In genomic region chr2:240604291-240604938, GRCh38 we compare ENCODE assay signal across 8 cellular contexts. TPM values are rescaled to one million over a fixed set of nuclear protein-coding genes. Genes with fewer than 3 reads are reported as not detected.
DNase-seq lines count a peak whose midpoint lies in the region; ATAC-seq and TF ChIP-seq lines count a peak whose summit lies in the region.

No MANE protein-coding gene starts in this region.

- H3K9ac ChIP-seq in duodenal mucosa (ENCODE audit: low read depth in 1 of 2, low read length in 2 of 2), result peak overlapping the region; percentile 63 to 91

- CTCF ChIA-PET in OCI-LY7 (lab: Charles Lee; ENCODE audit: unreplicated experiment), result no interaction called here
- CTCF ChIA-PET in MCF 10A (lab: Yijun Ruan, JAX), result interaction anchor here (1.6 kb wide), 1 partner anchor 236 kb away, joined by 4 read pairs; no protein-coding TSS in a partner anchor

- no peaks in the 10 kb centered on the region for H3K9me3 Mint-ChIP-seq in MCF 10A (ENCODE audit: unreplicated experiment)

- H3K36me3 Mint-ChIP-seq in MCF 10A (ENCODE audit: insufficient read depth, unreplicated experiment), result peaks cover 5% of the 10 kb centered on the region

- no peaks in the 10 kb centered on the region for H3K4me1 Mint-ChIP-seq in MCF 10A (ENCODE audit: insufficient read depth, unreplicated experiment)

- peaks cover 9% of the 10 kb centered on the region for H3K27me3 Mint-ChIP-seq in MCF 10A (ENCODE audit: insufficient read depth, unreplicated experiment)

- BruUV-seq in OCI-LY7 (replicated peaks; lab: Mats Ljungman, UMichigan) (no TSS peak), MCF 10A (replicated peaks; lab: Mats Ljungman, UMichigan) (no TSS peak)

- H3K27me3 ChIP-seq in duodenal mucosa (ENCODE audit: control insufficient read depth in 1 of 2, insufficient read depth in 2 of 2, low read length in 2 of 2) (no peaks in the 10 kb centered on the region), upper lobe of left lung (no peaks in the 10 kb centered on the region)

- H3K4me3 ChIP-seq in OCI-LY7 (ENCODE audit: low read depth, low read length, poor library complexity, severe bottlenecking) (no peak overlapping the region), duodenal mucosa (ENCODE audit: low read depth in 1 of 2, low read length in 2 of 2) (peak overlapping the region; percentile 63 to 88), lower leg skin (ENCODE audit: low read depth, poor library complexity, severe bottlenecking) (no peak overlapping the region), upper lobe of left lung (peak overlapping the region in 1 of 4 donors; percentile 7)

- no peak overlapping the region for H3K4me2 ChIP-seq in OCI-LY7 (ENCODE audit: low read length)

- POLR2A ChIA-PET in OCI-LY7 (lab: Charles Lee) (no interaction called here), MCF 10A (lab: Yijun Ruan, JAX) (interaction anchor here (0.7 kb wide), 1 partner anchor 508 kb away, joined by 3 read pairs; no protein-coding TSS in a partner anchor)

- TF ChIP-seq EP300 in upper lobe of left lung (IDR thresholded peaks at IDR 0.05), result no peak

- no peaks in the 10 kb centered on the region for H3K9me3 ChIP-seq in OCI-LY7 (ENCODE audit: low read length)
- no peaks in the 10 kb centered on the region for H3K9me3 ChIP-seq in duodenal mucosa (ENCODE audit: control insufficient read depth in 1 of 2, low read length in 2 of 2)
- no peaks in the 10 kb centered on the region for H3K9me3 ChIP-seq in upper lobe of left lung

- H2AFZ ChIP-seq in OCI-LY7 (ENCODE audit: low read length), result no peak overlapping the region

- H3K27ac ChIP-seq in OCI-LY7 (ENCODE audit: low read depth, low read length, poor library complexity, severe bottlenecking) (no peak overlapping the region), duodenal mucosa (ENCODE audit: low read depth, low read length) (peak overlapping the region; percentile 88), upper lobe of left lung (no peak overlapping the region)

- H4K20me1 ChIP-seq in OCI-LY7 (ENCODE audit: insufficient read depth, low read length), result no peaks in the 10 kb centered on the region

- no peak overlapping the region for H3K4me3 Mint-ChIP-seq in MCF 10A (ENCODE audit: unreplicated experiment)

- H3K79me2 ChIP-seq in OCI-LY7 (ENCODE audit: insufficient read depth, low read depth, low read length), result no peaks in the 10 kb centered on the region

- TF ChIP-seq POLR2A in lower leg skin (IDR thresholded peaks at IDR 0.05) (no peak), upper lobe of left lung (IDR thresholded peaks at IDR 0.05) (no peak)

- WGBS in lower leg skin, 2 donors, result 59 to 72% methylated on average over 10 of the region's 11 CpGs
- 41 to 42% methylated on average over 10 of the region's 11 CpGs for WGBS in upper lobe of left lung, 2 donors

- DNase-seq in activated effector memory CD4-positive, alpha-beta T cell treated with anti-CD3 and anti-CD28 coated beads, Interleukin-2, amount 50 U/mL, for 16 hours, result peak; percentile 57
- DNase-seq in activated effector memory CD4-positive, alpha-beta T cell treated with Interleukin-2 at 50 U/mL for 16 hours, result no peak
- DNase-seq in OCI-LY7 (ENCODE audit: low spot score) (peak; percentile 27), lower leg skin (ENCODE audit: low spot score in 2 of 2) (peak; percentile 42 to 91), upper lobe of left lung (peak in 1 of 2 donors; percentile 87), MCF 10A (ENCODE audit: unreplicated experiment) (no peak)
- no peak for DNase-seq in activated CD4-positive, alpha-beta T cell treated with anti-CD3 and anti-CD28 coated beads, Interleukin-2, amount 50 U/mL, for 48 hours

- no peaks in the 10 kb centered on the region; the same call in 1 of the 2 replicates for H3K36me3 ChIP-seq in OCI-LY7 (ENCODE audit: insufficient read depth, low read length)
- peaks cover 0 to 14% of the 10 kb centered on the region in 2 donors for H3K36me3 ChIP-seq in duodenal mucosa (ENCODE audit: control insufficient read depth in 1 of 2, insufficient read depth in 2 of 2, low read length in 2 of 2)
- peaks cover 0 to 13% (median 5%) of the 10 kb centered on the region in 4 donors for H3K36me3 ChIP-seq in upper lobe of left lung

- H3K4me1 ChIP-seq in OCI-LY7 (ENCODE audit: insufficient read depth, low read length, poor library complexity, severe bottlenecking), result no peaks in the 10 kb centered on the region
- H3K4me1 ChIP-seq in duodenal mucosa (ENCODE audit: control insufficient read depth in 1 of 2, insufficient read depth in 2 of 2, low read length in 2 of 2), result peaks cover 26 to 34% of the 10 kb centered on the region in 2 donors
- peaks cover 0 to 15% (median 6%) of the 10 kb centered on the region in 4 donors for H3K4me1 ChIP-seq in upper lobe of left lung

- no peaks in the 10 kb centered on the region for H3K9me2 ChIP-seq in OCI-LY7 (ENCODE audit: insufficient read depth, low read length)

- no peak overlapping the region for H3K27ac Mint-ChIP-seq in MCF 10A (ENCODE audit: low read depth, unreplicated experiment)

- ATAC-seq in upper lobe of left lung (ENCODE audit: low FRiP score in 2 of 2), result peak; percentile 70 to 84

- peak; percentile 64 for TF ChIP-seq CTCF in OCI-LY7 (conservative IDR thresholded peaks at IDR 0.05; ENCODE audit: low read length)
- no peak for TF ChIP-seq CTCF in lower leg skin (IDR thresholded peaks at IDR 0.05)
- TF ChIP-seq CTCF in upper lobe of left lung (IDR thresholded peaks at IDR 0.05), result peak; percentile 52 to 75 (median 66)
- no peak for TF ChIP-seq CTCF in MCF 10A (IDR thresholded peaks at IDR 0.05; ENCODE audit: unreplicated experiment)

- intact Hi-C loops in OCI-LY7 (cut with micrococcal nuclease; ENCODE audit: unreplicated experiment) (no loop called here), lower leg skin (cut with DNase I; ENCODE audit: low total_unique reads) (no loop called here), MCF 10A (cut with micrococcal nuclease) (no loop called here)

RNA-seq across cellular contexts. Expression of gene CAPN10, which starts 17.9 kb away (rescaled TPM):
- 54.1 and 78.1 TPM in 2 replicates for total RNA-seq in OCI-LY7 (2014; rRNA removed; shearing (Covaris generic))
- total RNA-seq in OCI-LY7 (2022) (67.3 and 70.6 TPM in 2 replicates), lower leg skin (10 to 100 TPM; 25.6 to 38.0 (median 28.4) TPM), upper lobe of left lung (100 to 1,000 TPM in 1 of 6 donors, 10 to 100 TPM in 5; 35.3 to 118 (median 38.9) TPM), MCF 10A (2022) (27.6 and 35.2 TPM in 2 replicates)

RNA-seq across cellular contexts. Expression of gene GPR35, which starts 20.9 kb away (rescaled TPM):
- total RNA-seq in OCI-LY7 (2014; rRNA removed; shearing (Covaris generic)), result 0.88 and 2.1 TPM in 2 replicates
- total RNA-seq in OCI-LY7 (2022) (1.4 and 2.4 TPM in 2 replicates), lower leg skin (1 to 10 TPM; 1.2 to 2.8 (median 2.4) TPM), upper lobe of left lung (10 to 100 TPM in 1 of 6 donors, 1 to 10 TPM in 5; 1.9 to 14.7 (median 4.6) TPM), MCF 10A (2022) (0.42 and 0.81 TPM in 2 replicates)

RNA-seq across cellular contexts. Expression of gene RNPEPL1, which starts 36.1 kb away (rescaled TPM):
- total RNA-seq in OCI-LY7 (2014; rRNA removed; shearing (Covaris generic)), result 22.7 and 41.9 TPM in 2 replicates
- total RNA-seq in OCI-LY7 (2022) (51.8 and 53.5 TPM in 2 replicates), lower leg skin (10 to 100 TPM; 76.1 to 99.9 (median 78.6) TPM), upper lobe of left lung (100 to 1,000 TPM in 5 of 6 donors, 10 to 100 TPM in 1; 71.0 to 264 (median 123) TPM), MCF 10A (2022) (31.5 and 33.7 TPM in 2 replicates)

RNA-seq across cellular contexts. Expression of gene DUSP28, which starts 44.3 kb away (rescaled TPM):
- total RNA-seq in OCI-LY7 (2014; rRNA removed; shearing (Covaris generic)), result 13.0 and 17.6 TPM in 2 replicates
- total RNA-seq in OCI-LY7 (2022) (15.8 and 16.7 TPM in 2 replicates), lower leg skin (1 to 10 TPM; 5.5 to 8.1 (median 7.4) TPM), upper lobe of left lung (10 to 100 TPM in 1 of 6 donors, 1 to 10 TPM in 5; 3.2 to 30.4 (median 5.7) TPM), MCF 10A (2022) (3.8 and 5.2 TPM in 2 replicates)

RNA-seq across cellular contexts. Expression of gene ANKMY1, which starts 46.6 kb away (rescaled TPM):
- total RNA-seq in OCI-LY7 (2014; rRNA removed; shearing (Covaris generic)), result 24.7 and 30.6 TPM in 2 replicates
- total RNA-seq in OCI-LY7 (2022) (65.9 and 69.4 TPM in 2 replicates), lower leg skin (10 to 100 TPM; 18.0 to 22.7 (median 21.1) TPM), upper lobe of left lung (10 to 100 TPM; 23.7 to 97.4 (median 26.9) TPM), MCF 10A (2022) (19.5 and 22.2 TPM in 2 replicates)

Comparison
In these comparisons a context has a peak if more than half of its experiments do, and no peak if none do; other contexts are left out.
1. DNase-seq: peak in activated effector memory CD4-positive, alpha-beta T cell treated with anti-CD3 and anti-CD28 coated beads, Interleukin-2, amount 50 U/mL, for 16 hours (single experiment), OCI-LY7 (single experiment) and lower leg skin (2 of 2); none in activated effector memory CD4-positive, alpha-beta T cell treated with Interleukin-2 at 50 U/mL for 16 hours (single experiment), MCF 10A (single experiment) and activated CD4-positive, alpha-beta T cell treated with anti-CD3 and anti-CD28 coated beads, Interleukin-2, amount 50 U/mL, for 48 hours (0 of 2).
2. H3K4me3 ChIP-seq: peak in duodenal mucosa (2 of 2); none in OCI-LY7 (single experiment) and lower leg skin (single experiment).
3. CTCF ChIP-seq: peak in OCI-LY7 (single experiment) and upper lobe of left lung (6 of 6); none in lower leg skin (0 of 3) and MCF 10A (single experiment).